1 cellular context compared by ENCODE assay signal in the genomic region with DNA sequence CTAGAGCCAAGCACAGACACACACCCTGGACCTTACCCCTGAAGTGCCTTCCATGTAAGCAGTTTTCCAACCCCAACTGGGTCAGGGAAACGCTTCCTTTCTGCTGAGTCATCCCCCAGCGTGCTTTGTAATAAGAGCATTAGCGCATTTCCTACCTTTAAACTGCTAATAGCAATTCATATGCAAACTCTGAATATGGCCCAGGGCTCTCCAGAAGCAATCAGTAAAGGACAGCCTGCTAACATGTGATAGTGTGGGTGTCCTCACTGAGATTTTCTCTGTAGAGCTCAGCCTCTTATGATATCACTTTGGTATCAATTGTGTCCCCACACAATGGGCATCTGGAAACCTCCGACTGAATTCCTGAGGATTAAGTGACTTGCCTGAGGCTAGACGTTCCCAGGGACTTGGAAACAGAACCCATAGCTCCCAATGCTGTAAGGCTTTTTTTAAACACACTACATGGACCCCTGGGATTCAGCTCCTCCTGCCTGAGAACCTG.
TF ChIP-seq lines count a peak whose summit lies in the region.

No MANE protein-coding gene starts in this region.

TF ChIP-seq in SK-N-SH treated with all-trans-retinoic acid at 6 μM for 48 hours, 23 proteins besides CTCF, POLR2A, EP300 and RAD21 (continued from another document):
- TF ChIP-seq, protein P1, sequence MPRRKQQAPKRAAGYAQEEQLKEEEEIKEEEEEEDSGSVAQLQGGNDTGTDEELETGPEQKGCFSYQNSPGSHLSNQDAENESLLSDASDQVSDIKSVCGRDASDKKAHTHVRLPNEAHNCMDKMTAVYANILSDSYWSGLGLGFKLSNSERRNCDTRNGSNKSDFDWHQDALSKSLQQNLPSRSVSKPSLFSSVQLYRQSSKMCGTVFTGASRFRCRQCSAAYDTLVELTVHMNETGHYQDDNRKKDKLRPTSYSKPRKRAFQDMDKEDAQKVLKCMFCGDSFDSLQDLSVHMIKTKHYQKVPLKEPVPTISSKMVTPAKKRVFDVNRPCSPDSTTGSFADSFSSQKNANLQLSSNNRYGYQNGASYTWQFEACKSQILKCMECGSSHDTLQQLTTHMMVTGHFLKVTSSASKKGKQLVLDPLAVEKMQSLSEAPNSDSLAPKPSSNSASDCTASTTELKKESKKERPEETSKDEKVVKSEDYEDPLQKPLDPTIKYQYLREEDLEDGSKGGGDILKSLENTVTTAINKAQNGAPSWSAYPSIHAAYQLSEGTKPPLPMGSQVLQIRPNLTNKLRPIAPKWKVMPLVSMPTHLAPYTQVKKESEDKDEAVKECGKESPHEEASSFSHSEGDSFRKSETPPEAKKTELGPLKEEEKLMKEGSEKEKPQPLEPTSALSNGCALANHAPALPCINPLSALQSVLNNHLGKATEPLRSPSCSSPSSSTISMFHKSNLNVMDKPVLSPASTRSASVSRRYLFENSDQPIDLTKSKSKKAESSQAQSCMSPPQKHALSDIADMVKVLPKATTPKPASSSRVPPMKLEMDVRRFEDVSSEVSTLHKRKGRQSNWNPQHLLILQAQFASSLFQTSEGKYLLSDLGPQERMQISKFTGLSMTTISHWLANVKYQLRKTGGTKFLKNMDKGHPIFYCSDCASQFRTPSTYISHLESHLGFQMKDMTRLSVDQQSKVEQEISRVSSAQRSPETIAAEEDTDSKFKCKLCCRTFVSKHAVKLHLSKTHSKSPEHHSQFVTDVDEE (CRISPR knock-in tag; IDR thresholded peaks at IDR 0.05): no peak
- no peak for TF ChIP-seq TOX (CRISPR knock-in tag; IDR thresholded peaks at IDR 0.05; ENCODE audit: borderline replicate concordance)
